Comparison of ENCODE assay signal across 9 cellular contexts in the genomic region with DNA sequence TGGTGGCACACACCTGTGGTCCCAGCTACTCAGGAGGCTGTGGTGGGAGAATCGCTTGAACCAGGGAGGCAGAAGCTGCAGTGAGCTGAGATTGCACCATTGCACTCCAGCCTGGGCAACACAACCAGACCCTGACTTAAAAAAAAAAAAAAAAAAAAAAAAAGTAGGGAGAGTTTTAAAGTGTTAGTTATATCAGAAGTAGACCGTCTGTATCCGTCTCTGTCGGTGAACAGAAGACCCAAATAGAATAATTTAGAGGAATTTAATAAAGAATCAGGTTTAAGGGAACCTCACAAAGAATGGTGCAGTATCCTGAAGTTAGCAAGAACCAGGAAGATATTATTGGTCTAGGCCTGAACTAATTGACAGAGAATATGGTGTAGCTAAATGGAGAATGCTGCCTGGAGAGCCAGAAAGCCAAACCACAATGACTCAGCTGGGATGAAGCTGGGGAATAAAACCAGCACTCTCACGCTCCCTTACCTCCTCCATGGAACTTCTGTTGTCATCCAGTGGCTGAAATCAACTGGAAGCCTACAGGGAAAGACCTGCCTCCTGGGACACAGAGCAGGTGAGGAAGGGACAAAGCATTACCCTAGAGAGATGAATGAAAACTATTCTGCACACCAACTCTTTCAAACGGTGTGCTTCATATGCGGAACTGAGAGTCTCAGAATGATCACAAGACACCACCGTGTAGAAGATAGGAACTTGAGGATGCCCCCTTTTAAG. TPM values are rescaled to one million over a fixed set of nuclear protein-coding genes. Genes with fewer than 3 reads are reported as not detected.
DNase-seq lines count a peak whose midpoint lies in the region; ATAC-seq and TF ChIP-seq lines count a peak whose summit lies in the region.
"Had no signal": no experiment of that assay in that cellular context is flagged by ENCODE, and none has a peak within 500 bp of the region (broad histone marks: within the 10 kb centered on the region; RNA-seq: fewer than 3 reads in every experiment).

No MANE protein-coding gene starts in this region.

- no peaks in the 10 kb centered on the region for H3K36me3 ChIP-seq in BJ (ENCODE audit: control insufficient read depth, insufficient read depth, low read length)

- H3K27ac Mint-ChIP-seq in CD4-positive, alpha-beta T cell: no peak overlapping the region

- no peak overlapping the region for H3K27ac ChIP-seq in CD4-positive, alpha-beta T cell (ENCODE audit: low read depth, low read length)

- POLR2A ChIA-PET in BJ (lab: Charles Lee): no interaction called here
- POLR2A ChIA-PET in CD4-positive, alpha-beta T cell (lab: Charles Lee): no interaction called here

- no peaks in the 10 kb centered on the region; the same call in 1 of the 2 replicates for H3K27me3 ChIP-seq in BJ (ENCODE audit: control insufficient read depth, insufficient read depth, low read length)
- no peaks in the 10 kb centered on the region for H3K27me3 ChIP-seq in CD4-positive, alpha-beta T cell (ENCODE audit: control insufficient read depth, insufficient read depth, low read length)

- no peaks in the 10 kb centered on the region for H3K27me3 Mint-ChIP-seq in CD4-positive, alpha-beta T cell

- intact Hi-C loops in left colon (cut with DNase I, micrococcal nuclease): no loop called here
- intact Hi-C loops in CD4-positive, alpha-beta T cell (cut with DNase I, micrococcal nuclease): loop anchor here in 1 of 2 experiments (10.0 kb wide), 1 partner anchor 560 kb away; no protein-coding TSS in a partner anchor

- no peaks in the 10 kb centered on the region for H3K9me3 ChIP-seq in CD4-positive, alpha-beta T cell (ENCODE audit: control insufficient read depth, low read length)

- CTCF ChIA-PET in BJ (lab: Yijun Ruan, JAX): interaction anchor here (0.7 to 2.7 kb wide), 8 partner anchors 8 to 323 kb away, joined by 3 to 19 read pairs (median 4); no protein-coding TSS in a partner anchor
- CTCF ChIA-PET in CD4-positive, alpha-beta T cell (lab: Charles Lee): interaction anchor here (0.6 to 0.7 kb wide), 3 partner anchors 14 to 1819 kb away, joined by 3 to 4 read pairs (median 3); no protein-coding TSS in a partner anchor

- H3K36me3 Mint-ChIP-seq in CD4-positive, alpha-beta T cell (ENCODE audit: low read depth): no peaks in the 10 kb centered on the region

- no peak overlapping the region for H3K4me3 ChIP-seq in BJ (ENCODE audit: low read depth, low read length)

- peak; percentile 85 for DNase-seq in BJ (ENCODE audit: low read depth)
- DNase-seq in LHCN-M2 (ENCODE audit: low read depth): peak; percentile 91
- peak; percentile 90 for DNase-seq in dedifferentiated amniotic fluid mesenchymal stem cell (ENCODE audit: extremely low spot score)
- DNase-seq in germinal center (ENCODE audit: low spot score): no peak
- no peak for DNase-seq in Kasumi-1 (lab: John Stamatoyannopoulos, UW)
- no peak for DNase-seq in left colon
- DNase-seq in CD4-positive, alpha-beta T cell: no peak

- ATAC-seq in GM21576 (IDR thresholded peaks at IDR 0.05; ENCODE audit: unreplicated experiment) (peak; percentile 98), left colon (no peak)
- ATAC-seq in CD4-positive, alpha-beta T cell (ENCODE audit: poor library complexity): no peak

- H3K9me3 Mint-ChIP-seq in CD4-positive, alpha-beta T cell: no peaks in the 10 kb centered on the region

- no peak for TF ChIP-seq CTCF in BJ (IDR thresholded peaks at IDR 0.05; ENCODE audit: insufficient read depth, low read depth, low read length)
- no peak for TF ChIP-seq CTCF in CD4-positive, alpha-beta T cell (IDR thresholded peaks at IDR 0.05)

- H3K4me3 Mint-ChIP-seq in CD4-positive, alpha-beta T cell: no peak overlapping the region

- H3K4me1 Mint-ChIP-seq in CD4-positive, alpha-beta T cell (ENCODE audit: low read depth): no peaks in the 10 kb centered on the region

RNA-seq across cellular contexts. Expression of a gene that starts 39.1 kb away (rescaled TPM):
- 5.0 and 5.8 TPM in 2 replicates for polyA plus RNA-seq in BJ (2011; rRNA removed)
- 14.6 and 17.4 TPM in 2 replicates for polyA minus RNA-seq in BJ (2011; rRNA and poly(A)+ RNA removed)
- total RNA-seq in LHCN-M2 (2014; rRNA removed) (3.7 and 7.5 TPM in 2 replicates), left colon (10 to 100 TPM in 1 of 2 donors, 1 to 10 TPM in 1; 9.8 to 10.4 TPM)
- 2.1 TPM for polyA plus RNA-seq in LHCN-M2 (2012)
- total RNA-seq in CD4-positive, alpha-beta T cell: 10 to 100 TPM; 11.3 to 11.6 TPM

RNA-seq across cellular contexts. Expression of a gene that starts 59.9 kb away (rescaled TPM):
- polyA plus RNA-seq in BJ (2011; rRNA removed): not detected in 2 replicates
- polyA minus RNA-seq in BJ (2011; rRNA and poly(A)+ RNA removed): not detected in 2 replicates
- total RNA-seq in LHCN-M2 (2014; rRNA removed): not detected in 2 replicates
- not detected for polyA plus RNA-seq in LHCN-M2 (2012)
- total RNA-seq in left colon: not detected
- total RNA-seq in CD4-positive, alpha-beta T cell: not detected
- total RNA-seq: activated CD8-positive, alpha-beta memory T cell treated with anti-CD3 and anti-CD28 coated beads for 36 hours had no signal

Comparison
In these comparisons a context has a peak if more than half of its experiments do, and no peak if none do; other contexts are left out.
1. DNase-seq: peak in BJ (single experiment), LHCN-M2 (single experiment) and dedifferentiated amniotic fluid mesenchymal stem cell (single experiment); none in germinal center (single experiment), Kasumi-1 (0 of 2), left colon (0 of 2) and CD4-positive, alpha-beta T cell (0 of 10).